In genomic region chr2:240189686-240190085, GRCh38 we compare ENCODE assay signal across 1 cellular context.
TF ChIP-seq lines count a peak whose summit lies in the region.

No MANE protein-coding gene starts in this region.

TF ChIP-seq in HepG2, 621 proteins besides CTCF, POLR2A, EP300 and RAD21:
- TF ChIP-seq RCOR2 (CRISPR knock-in tag; IDR thresholded peaks at IDR 0.05): no peak
- no peak for TF ChIP-seq FOXP4 (CRISPR knock-in tag; IDR thresholded peaks at IDR 0.05)
- no peak for TF ChIP-seq ZNF256 (CRISPR knock-in tag; conservative IDR thresholded peaks at IDR 0.05)
- TF ChIP-seq ZNF703 (CRISPR knock-in tag; IDR thresholded peaks at IDR 0.05; ENCODE audit: borderline replicate concordance): no peak
- TF ChIP-seq, protein P1, sequence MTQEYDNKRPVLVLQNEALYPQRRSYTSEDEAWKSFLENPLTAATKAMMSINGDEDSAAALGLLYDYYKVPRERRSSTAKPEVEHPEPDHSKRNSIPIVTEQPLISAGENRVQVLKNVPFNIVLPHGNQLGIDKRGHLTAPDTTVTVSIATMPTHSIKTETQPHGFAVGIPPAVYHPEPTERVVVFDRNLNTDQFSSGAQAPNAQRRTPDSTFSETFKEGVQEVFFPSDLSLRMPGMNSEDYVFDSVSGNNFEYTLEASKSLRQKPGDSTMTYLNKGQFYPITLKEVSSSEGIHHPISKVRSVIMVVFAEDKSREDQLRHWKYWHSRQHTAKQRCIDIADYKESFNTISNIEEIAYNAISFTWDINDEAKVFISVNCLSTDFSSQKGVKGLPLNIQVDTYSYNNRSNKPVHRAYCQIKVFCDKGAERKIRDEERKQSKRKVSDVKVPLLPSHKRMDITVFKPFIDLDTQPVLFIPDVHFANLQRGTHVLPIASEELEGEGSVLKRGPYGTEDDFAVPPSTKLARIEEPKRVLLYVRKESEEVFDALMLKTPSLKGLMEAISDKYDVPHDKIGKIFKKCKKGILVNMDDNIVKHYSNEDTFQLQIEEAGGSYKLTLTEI (CRISPR knock-in tag; conservative IDR thresholded peaks at IDR 0.05): no peak
